ENCODE assay signal across 8 cellular contexts in the genomic region with DNA sequence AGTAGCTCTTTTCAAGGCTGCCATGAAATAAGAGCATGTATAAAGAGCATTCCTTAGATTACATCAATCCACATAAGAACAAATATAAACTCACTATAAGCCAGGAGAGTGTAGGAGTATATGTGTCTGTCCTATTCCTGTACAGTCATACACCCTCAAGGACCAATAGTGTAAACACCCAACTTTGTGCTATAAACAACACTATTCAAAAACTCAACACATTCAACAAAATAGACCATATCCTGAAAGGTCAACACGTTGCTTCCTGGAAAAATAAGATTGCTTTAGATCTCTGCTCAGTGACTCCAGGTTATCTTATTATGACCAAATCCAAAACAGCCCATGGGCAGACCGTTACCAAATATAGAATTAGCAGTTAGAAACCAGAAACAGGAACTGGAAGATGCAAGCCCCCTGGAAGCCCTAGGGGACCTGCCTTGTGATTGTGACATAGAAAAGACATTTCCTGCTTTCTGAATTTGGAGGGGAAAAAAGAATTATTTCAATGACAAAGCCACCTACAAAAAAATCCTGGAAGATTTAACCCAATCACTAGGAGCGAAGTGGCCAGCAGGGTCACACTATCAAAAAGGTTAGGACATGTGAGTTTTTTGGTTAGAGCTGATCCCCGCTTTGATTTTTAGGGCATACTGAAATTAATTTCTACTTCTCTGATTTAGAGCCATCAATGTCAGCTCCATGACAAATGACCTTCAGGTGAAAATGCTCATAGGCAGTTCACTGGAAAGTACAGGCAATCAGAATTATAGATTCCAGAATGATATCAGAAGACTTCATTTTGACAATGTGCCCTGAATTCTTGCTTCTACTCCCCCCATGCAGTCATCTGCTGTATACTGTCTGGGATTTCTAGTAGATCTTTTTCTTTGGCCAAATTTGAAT. TPM values are rescaled to one million over a fixed set of nuclear protein-coding genes. Genes with fewer than 3 reads are reported as not detected.
DNase-seq lines count a peak whose midpoint lies in the region; ATAC-seq and TF ChIP-seq lines count a peak whose summit lies in the region.

No MANE protein-coding gene starts in this region.

- no peak overlapping the region for H3K4me2 ChIP-seq in osteoblast (ENCODE audit: insufficient read depth, low read length)

- no peaks in the 10 kb centered on the region for H3K27me3 Mint-ChIP-seq in MCF 10A (ENCODE audit: insufficient read depth, unreplicated experiment)
- no peaks in the 10 kb centered on the region for H3K27me3 Mint-ChIP-seq in activated naive CD8-positive, alpha-beta T cell treated with anti-CD3 and anti-CD28 coated beads, Interleukin-2, amount 10 ng/mL, durations not matched to agents 7 days and 5 days

- ATAC-seq in HG03571 (IDR thresholded peaks at IDR 0.05; ENCODE audit: unreplicated experiment), result peak; percentile 51
- peak; percentile 21 for ATAC-seq in activated naive CD8-positive, alpha-beta T cell treated with anti-CD3 and anti-CD28 coated beads, Interleukin-2, amount 10 ng/mL, durations not matched to agents 7 days and 5 days (ENCODE audit: low read depth)

- H3K27me3 ChIP-seq in breast epithelium, result no peaks in the 10 kb centered on the region
- no peaks in the 10 kb centered on the region for H3K27me3 ChIP-seq in osteoblast (ENCODE audit: insufficient read depth, low read length)

- H3K36me3 ChIP-seq in breast epithelium, result no peaks in the 10 kb centered on the region
- H3K36me3 ChIP-seq in osteoblast (ENCODE audit: insufficient read depth, low read length), result no peaks in the 10 kb centered on the region

- H3K79me2 ChIP-seq in osteoblast (ENCODE audit: insufficient read depth, low read length), result no peaks in the 10 kb centered on the region

- intact Hi-C loops in breast epithelium (cut with DNase I; ENCODE audit: low total_unique reads) (no loop called here), MCF 10A (cut with micrococcal nuclease) (no loop called here)

- peaks cover 14% of the 10 kb centered on the region for H3K36me3 Mint-ChIP-seq in MCF 10A (ENCODE audit: insufficient read depth, unreplicated experiment)
- peaks cover 36% of the 10 kb centered on the region for H3K36me3 Mint-ChIP-seq in activated naive CD8-positive, alpha-beta T cell treated with anti-CD3 and anti-CD28 coated beads, Interleukin-2, amount 10 ng/mL, durations not matched to agents 7 days and 5 days

- H3K4me3 Mint-ChIP-seq in MCF 10A (ENCODE audit: unreplicated experiment), result no peak overlapping the region
- peak overlapping the region; percentile 7 for H3K4me3 Mint-ChIP-seq in activated naive CD8-positive, alpha-beta T cell treated with anti-CD3 and anti-CD28 coated beads, Interleukin-2, amount 10 ng/mL, durations not matched to agents 7 days and 5 days

- no TSS peak for BruUV-seq in MCF 10A (replicated peaks; lab: Mats Ljungman, UMichigan)

- peak overlapping the region; percentile 12 for H2AFZ ChIP-seq in osteoblast (ENCODE audit: low read length)

- H4K20me1 ChIP-seq in osteoblast (ENCODE audit: insufficient read depth, low read length), result no peaks in the 10 kb centered on the region

- H3K9me3 ChIP-seq in breast epithelium (no peaks in the 10 kb centered on the region), osteoblast (ENCODE audit: low read depth, low read length) (no peaks in the 10 kb centered on the region)

- no peaks in the 10 kb centered on the region for H3K9me3 Mint-ChIP-seq in MCF 10A (ENCODE audit: unreplicated experiment)
- H3K9me3 Mint-ChIP-seq in activated naive CD8-positive, alpha-beta T cell treated with anti-CD3 and anti-CD28 coated beads, Interleukin-2, amount 10 ng/mL, durations not matched to agents 7 days and 5 days, result no peaks in the 10 kb centered on the region

- no peak overlapping the region for H3K27ac Mint-ChIP-seq in MCF 10A (ENCODE audit: low read depth, unreplicated experiment)
- H3K27ac Mint-ChIP-seq in activated naive CD8-positive, alpha-beta T cell treated with anti-CD3 and anti-CD28 coated beads, Interleukin-2, amount 10 ng/mL, durations not matched to agents 7 days and 5 days, result peak overlapping the region; percentile 69

- CTCF ChIA-PET in MCF 10A (lab: Yijun Ruan, JAX), result interaction anchor here (0.8 kb wide), 1 partner anchor 174 kb away, joined by 3 read pairs; no protein-coding TSS in a partner anchor

- no peak for TF ChIP-seq POLR2A in breast epithelium (IDR thresholded peaks at IDR 0.05)

- POLR2A ChIA-PET in MCF 10A (lab: Yijun Ruan, JAX), result interaction anchor here (0.5 to 1.5 kb wide), 2 partner anchors 18 to 68 kb away, joined by 3 to 5 read pairs; no protein-coding TSS in a partner anchor
- POLR2A ChIA-PET in activated naive CD8-positive, alpha-beta T cell treated with anti-CD3 and anti-CD28 coated beads, Interleukin-2, amount 10 ng/mL, durations not matched to agents 7 days and 5 days (lab: Charles Lee), result interaction anchor here (0.5 to 1.2 kb wide), 2 partner anchors 16 to 59 kb away, joined by 5 read pairs; a partner anchor contains a TSS

- H3K4me3 ChIP-seq in breast epithelium (no peak overlapping the region), osteoblast (ENCODE audit: insufficient read depth, low read length) (no peak overlapping the region)

- TF ChIP-seq CTCF in breast epithelium (IDR thresholded peaks at IDR 0.05) (no peak), MCF 10A (IDR thresholded peaks at IDR 0.05; ENCODE audit: unreplicated experiment) (no peak), osteoblast (IDR thresholded peaks at IDR 0.05; ENCODE audit: extremely low read depth, low read depth, low read length) (no peak)

- H3K4me1 Mint-ChIP-seq in MCF 10A (ENCODE audit: insufficient read depth, unreplicated experiment), result no peaks in the 10 kb centered on the region
- H3K4me1 Mint-ChIP-seq in activated naive CD8-positive, alpha-beta T cell treated with anti-CD3 and anti-CD28 coated beads, Interleukin-2, amount 10 ng/mL, durations not matched to agents 7 days and 5 days, result peaks cover 46% of the 10 kb centered on the region

- peak overlapping the region; percentile 48 to 52 for H3K27ac ChIP-seq in breast epithelium
- no peak overlapping the region for H3K27ac ChIP-seq in osteoblast (ENCODE audit: low read depth, low read length)

- no peaks in the 10 kb centered on the region for H3K4me1 ChIP-seq in breast epithelium
- H3K4me1 ChIP-seq in osteoblast (ENCODE audit: insufficient read depth, low read length), result no peaks in the 10 kb centered on the region

- DNase-seq in breast epithelium (ENCODE audit: low spot score in 2 of 2) (no peak), MCF 10A (ENCODE audit: unreplicated experiment) (no peak), osteoblast (ENCODE audit: insufficient read length, low spot score, missing footprints) (no peak), NCI-H526 (lab: John Stamatoyannopoulos, UW) (no peak), SHP77 (lab: John Stamatoyannopoulos, UW) (no peak)
- DNase-seq in activated naive CD8-positive, alpha-beta T cell treated with anti-CD3 and anti-CD28 coated beads, Interleukin-2, amount 10 ng/mL, durations not matched to agents 7 days and 5 days, result no peak
- no peak for DNase-seq in stimulated activated CD4-positive, alpha-beta T cell treated with anti-CD3 and anti-CD28 coated beads, Interleukin-15, amount 100 ng/mL, for 24 hours

RNA-seq across cellular contexts. Expression of a gene that starts 59.9 kb away (rescaled TPM):
- total RNA-seq in breast epithelium (10 to 100 TPM; 10.8 to 14.6 (median 12.9) TPM), MCF 10A (2022) (4.4 TPM in 2 replicates), osteoblast (2.1 and 2.2 TPM in 2 replicates)
- 10 to 100 TPM; 38.2 to 41.8 TPM for total RNA-seq in activated naive CD8-positive, alpha-beta T cell treated with anti-CD3 and anti-CD28 coated beads, Interleukin-2, amount 10 ng/mL, durations not matched to agents 7 days and 5 days
